In genomic region chr2:241864168-241864896, GRCh38 we compare ENCODE assay signal across 1 cellular context.
TF ChIP-seq lines count a peak whose summit lies in the region.

No MANE protein-coding gene starts in this region.

TF ChIP-seq in H1, 55 proteins besides CTCF, POLR2A, EP300 and RAD21:
- TF ChIP-seq SAP30 (IDR thresholded peaks at IDR 0.05; ENCODE audit: insufficient read depth, insufficient replicate concordance, low read length) (no peak), RBBP5 (IDR thresholded peaks at IDR 0.05; ENCODE audit: borderline replicate concordance, low read depth, low read length) (no peak), CHD1 (IDR thresholded peaks at IDR 0.05; ENCODE audit: low read depth, low read length) (no peak), KDM5A (IDR thresholded peaks at IDR 0.05; ENCODE audit: low read length) (no peak), GTF2F1 (IDR thresholded peaks at IDR 0.05; ENCODE audit: borderline replicate concordance, low read depth, low read length) (no peak), EGR1 (IDR thresholded peaks at IDR 0.05; ENCODE audit: borderline replicate concordance, low read depth, low read length) (no peak), ATF3 (IDR thresholded peaks at IDR 0.05; ENCODE audit: insufficient read depth, low read depth, low read length) (no peak), BRCA1 (IDR thresholded peaks at IDR 0.05; ENCODE audit: low read depth, low read length) (no peak), FOSL1 (IDR thresholded peaks at IDR 0.05; ENCODE audit: insufficient read depth, low read depth, low read length) (no peak), CTBP2 (IDR thresholded peaks at IDR 0.05; ENCODE audit: borderline replicate concordance, insufficient read depth, insufficient read length, low read length) (no peak), NANOG (IDR thresholded peaks at IDR 0.05; ENCODE audit: insufficient read depth, low read depth, low read length, poor library complexity, severe bottlenecking) (no peak), HDAC6 (IDR thresholded peaks at IDR 0.05; ENCODE audit: low read depth, low read length) (no peak), CREB1 (IDR thresholded peaks at IDR 0.05) (no peak), SRF (IDR thresholded peaks at IDR 0.05; ENCODE audit: low read depth, low read length) (no peak), POLR2AphosphoS5 (IDR thresholded peaks at IDR 0.05; ENCODE audit: low read depth, low read length) (no peak), CHD2 (IDR thresholded peaks at IDR 0.05; ENCODE audit: low read length) (no peak), PHF8 (conservative IDR thresholded peaks at IDR 0.05; ENCODE audit: low read depth, low read length) (no peak), KDM1A (IDR thresholded peaks at IDR 0.05; ENCODE audit: borderline replicate concordance, low read length) (no peak), TAF7 (optimal IDR thresholded peaks at IDR 0.05; ENCODE audit: borderline replicate concordance, low read depth, low read length) (no peak)
- TF ChIP-seq, protein P1, sequence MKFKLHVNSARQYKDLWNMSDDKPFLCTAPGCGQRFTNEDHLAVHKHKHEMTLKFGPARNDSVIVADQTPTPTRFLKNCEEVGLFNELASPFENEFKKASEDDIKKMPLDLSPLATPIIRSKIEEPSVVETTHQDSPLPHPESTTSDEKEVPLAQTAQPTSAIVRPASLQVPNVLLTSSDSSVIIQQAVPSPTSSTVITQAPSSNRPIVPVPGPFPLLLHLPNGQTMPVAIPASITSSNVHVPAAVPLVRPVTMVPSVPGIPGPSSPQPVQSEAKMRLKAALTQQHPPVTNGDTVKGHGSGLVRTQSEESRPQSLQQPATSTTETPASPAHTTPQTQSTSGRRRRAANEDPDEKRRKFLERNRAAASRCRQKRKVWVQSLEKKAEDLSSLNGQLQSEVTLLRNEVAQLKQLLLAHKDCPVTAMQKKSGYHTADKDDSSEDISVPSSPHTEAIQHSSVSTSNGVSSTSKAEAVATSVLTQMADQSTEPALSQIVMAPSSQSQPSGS (IDR thresholded peaks at IDR 0.05; ENCODE audit: low read length): no peak
TF ChIP-seq in H1: peak in this region for 0.
